ENCODE assay signal across 25 cellular contexts in the genomic region with DNA sequence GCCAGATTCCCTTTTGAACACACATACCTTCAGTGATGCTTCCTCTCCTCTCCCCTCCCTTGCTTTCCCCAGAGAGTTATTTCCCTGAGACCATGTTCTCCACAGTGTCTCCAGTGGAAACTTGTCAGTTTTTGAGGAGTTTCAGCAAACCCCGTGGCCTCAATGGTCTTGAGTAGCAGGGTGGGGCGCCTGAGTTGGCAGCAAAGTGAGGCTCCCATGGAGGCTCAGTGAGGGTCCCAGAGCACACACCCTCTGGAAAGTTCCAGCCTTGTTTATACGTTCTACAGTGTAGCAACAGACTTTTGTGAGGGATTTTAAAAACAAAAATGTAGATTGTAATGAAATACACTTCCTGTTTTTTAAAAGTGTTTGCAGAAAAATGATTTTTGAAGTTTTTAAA.
A peak's percentile ranks its signal among the peaks of the same experiment; 100 is the strongest.
DNase-seq lines count a peak whose midpoint lies in the region; ATAC-seq, FAIRE-seq and TF ChIP-seq lines count a peak whose summit lies in the region.
"Had no signal": no experiment of that assay in that cellular context is flagged by ENCODE, and none has a peak within 500 bp of the region (broad histone marks: within the 10 kb centered on the region; RNA-seq: fewer than 3 reads in every experiment).

No MANE protein-coding gene starts in this region.

- H3K36me3 ChIP-seq in CD8-positive, alpha-beta T cell (ENCODE audit: insufficient read depth, low read length), result no peaks in the 10 kb centered on the region
- H3K36me3 ChIP-seq in heart left ventricle, result no peaks in the 10 kb centered on the region
- H3K36me3 ChIP-seq in tibial nerve, result peaks cover 0 to 10% (median 0%) of the 10 kb centered on the region in 3 donors
- no peaks in the 10 kb centered on the region for H3K36me3 ChIP-seq in endodermal cell (ENCODE audit: control insufficient read depth, insufficient read depth, low read length)
- H3K36me3 ChIP-seq: BE2C had no signal

- no peak for TF ChIP-seq CTCF in A549 (IDR thresholded peaks at IDR 0.05)
- no peak for TF ChIP-seq CTCF in CD8-positive, alpha-beta T cell (IDR thresholded peaks at IDR 0.05)
- no peak for TF ChIP-seq CTCF in heart left ventricle (IDR thresholded peaks at IDR 0.05)
- TF ChIP-seq CTCF in nephron (IDR thresholded peaks at IDR 0.05; ENCODE audit: unreplicated experiment in 3 of 3), result no peak
- TF ChIP-seq CTCF in tibial nerve (IDR thresholded peaks at IDR 0.05), result no peak
- TF ChIP-seq CTCF in endodermal cell (conservative IDR thresholded peaks at IDR 0.05), result no peak

- H3K9me3 Mint-ChIP-seq in CD8-positive, alpha-beta T cell, result no peaks in the 10 kb centered on the region
- H3K9me3 Mint-ChIP-seq in nephron, result peaks cover 12% of the 10 kb centered on the region
- peaks cover 17% of the 10 kb centered on the region for H3K9me3 Mint-ChIP-seq in endodermal cell
- H3K9me3 Mint-ChIP-seq: activated T-cell treated with anti-CD3 and anti-CD28 coated beads, Interleukin-2, amount 50 U/mL, for 4 hours had no signal

- H3K27me3 ChIP-seq in CD8-positive, alpha-beta T cell (ENCODE audit: insufficient read depth, low read length), result no peaks in the 10 kb centered on the region
- no peaks in the 10 kb centered on the region for H3K27me3 ChIP-seq in heart left ventricle
- H3K27me3 ChIP-seq in tibial nerve, result no peaks in the 10 kb centered on the region
- no peaks in the 10 kb centered on the region for H3K27me3 ChIP-seq in endodermal cell (ENCODE audit: control insufficient read depth, insufficient read depth, low read length, poor library complexity, severe bottlenecking)
- H3K27me3 ChIP-seq: BE2C, foreskin keratinocyte, neutrophil, tibial artery had no signal

- TF ChIP-seq POLR2A in A549 (IDR thresholded peaks at IDR 0.05; ENCODE audit: low read length) (no peak), heart left ventricle (IDR thresholded peaks at IDR 0.05) (no peak), tibial nerve (IDR thresholded peaks at IDR 0.05) (no peak)

- H3K4me1 ChIP-seq in A549 (peaks cover 22% of the 10 kb centered on the region), heart left ventricle (peaks cover 0 to 23% (median 16%) of the 10 kb centered on the region in 12 donors), tibial nerve (peaks cover 0 to 18% (median 10%) of the 10 kb centered on the region in 4 donors), endodermal cell (ENCODE audit: control insufficient read depth, insufficient read depth, low read length) (no peaks in the 10 kb centered on the region)
- peaks cover 15% of the 10 kb centered on the region for H3K4me1 ChIP-seq in CD8-positive, alpha-beta T cell (ENCODE audit: insufficient read depth, low read length)
- H3K4me1 ChIP-seq: BE2C, foreskin keratinocyte had no signal

- H3K27me3 Mint-ChIP-seq in CD8-positive, alpha-beta T cell (ENCODE audit: low read depth), result no peaks in the 10 kb centered on the region
- H3K27me3 Mint-ChIP-seq in nephron (ENCODE audit: low read depth) (no peaks in the 10 kb centered on the region), endodermal cell (ENCODE audit: insufficient read depth) (no peaks in the 10 kb centered on the region)
- H3K27me3 Mint-ChIP-seq: dendritic cell treated with granulocyte-macrophage colony-stimulating factor and Interleukin-4, amounts not matched to agents 40 ng/mL and 50 ng/mL, for 4 days had no signal

- peaks cover 21% of the 10 kb centered on the region for H3K36me3 Mint-ChIP-seq in CD8-positive, alpha-beta T cell
- H3K36me3 Mint-ChIP-seq in nephron (ENCODE audit: low read depth) (peaks cover 45% of the 10 kb centered on the region), endodermal cell (ENCODE audit: low read depth) (peaks cover 29% of the 10 kb centered on the region)

- WGBS in A549 (ENCODE audit: missing lambda C conversion rate), result 79% methylated on average over 3 of the region's 3 CpGs
- WGBS in heart left ventricle, 4 donors, result 45 to 69% (median 53%) methylated on average over 3 of the region's 3 CpGs
- 53 to 64% methylated on average over 3 of the region's 3 CpGs for WGBS in tibial nerve, 2 donors
- 93 to 100% methylated on average over 3 of the region's 3 CpGs for WGBS in endodermal cell (ENCODE audit: insufficient coverage in 1 of 2, insufficient read length in 1 of 2), 2 experiments

- H3K9ac ChIP-seq in endodermal cell (ENCODE audit: extremely low read depth, low read length, poor library complexity, severe bottlenecking), result no peak overlapping the region

- in situ Hi-C loops in KBM-7 (cut with MboI; ENCODE audit: low pct_unique_long_range_greater_than_20kb, low sequenced_read_pairs), result no loop called here

- H3K27ac Mint-ChIP-seq in CD8-positive, alpha-beta T cell, result no peak overlapping the region
- H3K27ac Mint-ChIP-seq in nephron (peak overlapping the region; percentile 52 to 81 (median 77)), endodermal cell (no peak overlapping the region)
- H3K27ac Mint-ChIP-seq: dendritic cell treated with granulocyte-macrophage colony-stimulating factor and Interleukin-4, amounts not matched to agents 40 ng/mL and 50 ng/mL, for 4 days had no signal

- FAIRE-seq in A549 (lab: Jason Lieb, UNC), result no peak
- FAIRE-seq: H1, kidney had no signal

- H3K4me1 Mint-ChIP-seq in CD8-positive, alpha-beta T cell (ENCODE audit: low read depth), result peaks cover 20% of the 10 kb centered on the region
- H3K4me1 Mint-ChIP-seq in nephron (peaks cover 18% of the 10 kb centered on the region), endodermal cell (peaks cover 24% of the 10 kb centered on the region)

- CTCF ChIA-PET in A549 (lab: Yijun Ruan, JAX), result interaction anchor here (2.9 kb wide), 1 partner anchor 114 kb away, joined by 10 read pairs; no protein-coding TSS in a partner anchor
- CTCF ChIA-PET in CD8-positive, alpha-beta T cell (lab: Charles Lee), result no interaction called here

- TF ChIP-seq RAD21 in A549 (conservative IDR thresholded peaks at IDR 0.05 in 1 of 2, IDR thresholded peaks at IDR 0.05 in 1 of 2), result no peak

- H3K4me3 Mint-ChIP-seq in CD8-positive, alpha-beta T cell, result peak overlapping the region; percentile 3
- no peak overlapping the region for H3K4me3 Mint-ChIP-seq in nephron
- H3K4me3 Mint-ChIP-seq in endodermal cell, result no peak overlapping the region
- H3K4me3 Mint-ChIP-seq: activated T-cell treated with anti-CD3 and anti-CD28 coated beads, Interleukin-2, amount 50 U/mL, for 4 hours; dendritic cell treated with granulocyte-macrophage colony-stimulating factor and Interleukin-4, amounts not matched to agents 40 ng/mL and 50 ng/mL, for 4 days had no signal

- POLR2A ChIA-PET in A549 (lab: Yijun Ruan, JAX), result no interaction called here
- POLR2A ChIA-PET in CD8-positive, alpha-beta T cell (lab: Charles Lee), result interaction anchor here (0.7 kb wide), 1 partner anchor 21 kb away, joined by 3 read pairs; no protein-coding TSS in a partner anchor

- TF ChIP-seq EP300 in A549 (IDR thresholded peaks at IDR 0.05), result no peak
- no peak for TF ChIP-seq EP300 in tibial nerve (IDR thresholded peaks at IDR 0.05)

- intact Hi-C loops in CD8-positive, alpha-beta T cell (cut with DNase I, micrococcal nuclease), result no loop called here
- intact Hi-C loops in heart left ventricle (cut with DNase I), result loop anchor here in 2 of 10 donors (5.0 to 10.0 kb wide), 2 partner anchors 44 to 102 kb away; no protein-coding TSS in a partner anchor

- peaks cover 17% of the 10 kb centered on the region for H3K9me3 ChIP-seq in A549
- H3K9me3 ChIP-seq in CD8-positive, alpha-beta T cell (ENCODE audit: low read length), result no peaks in the 10 kb centered on the region
- H3K9me3 ChIP-seq in heart left ventricle, result peaks cover 0 to 8% (median 2%) of the 10 kb centered on the region in 12 donors
- peaks cover 0 to 9% (median under 1%) of the 10 kb centered on the region in 4 donors for H3K9me3 ChIP-seq in tibial nerve
- H3K9me3 ChIP-seq in endodermal cell (ENCODE audit: control insufficient read depth, low read length), result no peaks in the 10 kb centered on the region
- H3K9me3 ChIP-seq: BE2C, neutrophil, tibial artery had no signal

- H3K4me3 ChIP-seq in A549, result no peak overlapping the region
- no peak overlapping the region for H3K4me3 ChIP-seq in CD8-positive, alpha-beta T cell (ENCODE audit: low read depth, low read length)
- no peak overlapping the region for H3K4me3 ChIP-seq in heart left ventricle
- no peak overlapping the region for H3K4me3 ChIP-seq in tibial nerve
- no peak overlapping the region for H3K4me3 ChIP-seq in endodermal cell (ENCODE audit: low read length)
- H3K4me3 ChIP-seq: tibial artery had no signal

- peak overlapping the region; percentile 43 for H3K4me2 ChIP-seq in A549

- no peak for DNase-seq in A549 (ENCODE audit: low read depth in 1 of 2, low spot score in 1 of 2)
- no peak for DNase-seq in CD8-positive, alpha-beta T cell
- no peak for DNase-seq in heart left ventricle
- no peak for DNase-seq in tibial nerve (ENCODE audit: low spot score in 2 of 2)
- DNase-seq in globus pallidus (ENCODE audit: low spot score), result no peak
- DNase-seq in KBM-7, result no peak
- no peak for DNase-seq in endodermal cell
- DNase-seq: activated CD4-positive, alpha-beta T cell treated with anti-CD3 and anti-CD28 coated beads, Interleukin-2, amount 50 U/mL, for 48 hours; activated T-cell treated with anti-CD3 and anti-CD28 coated beads, Interleukin-2, amount 50 U/mL, for 4 hours; BE2C; foreskin keratinocyte; Kasumi-1; midbrain; NCI-H1092; NCI-H2081; NCI-H510A treated with DMSO at 0.1 percent for 48 hours; retina; stimulated activated CD4-positive, alpha-beta T cell treated with anti-CD3 and anti-CD28 coated beads, Interleukin-15, amount 100 ng/mL, for 24 hours; SW 1271 had no signal

- ATAC-seq in A549 (no peak), heart left ventricle (peak in 3 of 4 donors; percentile 26 to 56 (median 26))
- no peak for ATAC-seq in CD8-positive, alpha-beta T cell
- ATAC-seq: activated T-cell treated with anti-CD3 and anti-CD28 coated beads, Interleukin-2, amount 50 U/mL, for 4 hours; foreskin keratinocyte had no signal

- H3K27ac ChIP-seq in A549 (peak overlapping the region; percentile 0 to 67; a peak in 4 of 6 replicates), heart left ventricle (peak overlapping the region in 8 of 12 donors; percentile 3 to 42 (median 32)), tibial nerve (peak overlapping the region in 1 of 4 donors; percentile 9), endodermal cell (ENCODE audit: low read depth, low read length) (no peak overlapping the region)
- no peak overlapping the region for H3K27ac ChIP-seq in CD8-positive, alpha-beta T cell (ENCODE audit: low read depth, low read length)
- H3K27ac ChIP-seq: foreskin keratinocyte, neutrophil had no signal

TF ChIP-seq in A549, 52 proteins besides CTCF, POLR2A, EP300 and RAD21 (continues in another document):
- no peak for TF ChIP-seq GATA3 (IDR thresholded peaks at IDR 0.05; ENCODE audit: borderline replicate concordance)
- no peak for TF ChIP-seq HOXB13 (CRISPR knock-in tag; IDR thresholded peaks at IDR 0.05; ENCODE audit: low read depth)
- TF ChIP-seq, protein P1, sequence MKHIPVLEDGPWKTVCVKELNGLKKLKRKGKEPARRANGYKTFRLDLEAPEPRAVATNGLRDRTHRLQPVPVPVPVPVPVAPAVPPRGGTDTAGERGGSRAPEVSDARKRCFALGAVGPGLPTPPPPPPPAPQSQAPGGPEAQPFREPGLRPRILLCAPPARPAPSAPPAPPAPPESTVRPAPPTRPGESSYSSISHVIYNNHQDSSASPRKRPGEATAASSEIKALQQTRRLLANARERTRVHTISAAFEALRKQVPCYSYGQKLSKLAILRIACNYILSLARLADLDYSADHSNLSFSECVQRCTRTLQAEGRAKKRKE (CRISPR knock-in tag; IDR thresholded peaks at IDR 0.05; ENCODE audit: low read depth), result no peak

Comparison
In these comparisons a context has a peak if more than half of its experiments do, and no peak if none do; other contexts are left out.
1. ATAC-seq: peak in heart left ventricle (3 of 4); none in A549 (0 of 2) and CD8-positive, alpha-beta T cell (single experiment).
2. H3K27ac ChIP-seq: peak in A549 (2 of 2) and heart left ventricle (8 of 12); none in CD8-positive, alpha-beta T cell (single experiment) and endodermal cell (single experiment).
3. H3K27ac Mint-ChIP-seq: peak in nephron (3 of 3); none in CD8-positive, alpha-beta T cell (single experiment) and endodermal cell (single experiment).